ENCODE assay signal across 21 cellular contexts in the genomic region with DNA sequence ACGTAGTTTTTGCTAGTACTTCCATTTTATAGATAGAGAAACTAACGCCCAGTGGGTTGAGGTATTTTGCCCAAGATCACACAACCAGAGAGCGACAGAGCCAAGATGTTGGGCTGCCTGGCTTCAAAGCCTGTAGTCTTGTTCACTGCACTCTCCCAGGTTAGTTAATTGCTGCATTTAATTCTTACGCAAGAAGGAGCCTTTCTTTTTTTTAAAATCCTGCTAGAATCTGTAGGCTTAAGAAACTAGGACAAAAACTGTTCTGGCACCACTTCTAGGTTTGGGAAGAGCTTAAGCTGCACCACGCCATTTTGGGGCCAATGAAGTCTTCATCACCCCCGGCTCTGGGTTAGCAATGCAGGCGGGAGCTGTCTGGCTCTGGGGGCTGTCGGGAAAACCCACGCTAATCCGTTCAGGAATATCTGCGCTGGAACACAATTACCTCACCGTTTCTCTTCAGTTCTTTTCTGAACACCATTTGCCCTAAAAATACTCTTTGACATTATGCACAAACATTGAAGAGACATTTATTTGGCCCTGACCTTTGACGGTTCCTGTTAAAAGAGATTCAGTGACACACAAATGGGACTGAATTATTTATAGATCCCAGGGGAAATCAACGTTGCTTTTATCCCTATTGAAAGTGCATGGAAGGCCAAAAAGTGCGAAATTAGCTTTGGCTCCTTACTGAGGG.
"Had no signal": no experiment of that assay in that cellular context is flagged by ENCODE, and none has a peak within 500 bp of the region (broad histone marks: within the 10 kb centered on the region; RNA-seq: fewer than 3 reads in every experiment).

No MANE protein-coding gene starts in this region.

- H3K27ac Mint-ChIP-seq: activated B cell treated with CpG ODN at 0.5 μM for 24 hours; activated CD4-positive, alpha-beta T cell treated with anti-CD3 and anti-CD28 coated beads for 36 hours; nephron; T-helper 1 cell treated with Interleukin-12 subunit alpha and Interleukin-12 subunit beta and Interleukin-4 antibody, amounts not matched to agents 30 μg/mL and 1 μg/mL, for 36 hours had no signal

- H3K4me1 Mint-ChIP-seq: activated B cell treated with CpG ODN at 0.5 μM for 24 hours; activated CD4-positive, alpha-beta T cell treated with anti-CD3 and anti-CD28 coated beads for 36 hours had no signal

- ATAC-seq: activated CD4-positive, alpha-beta T cell treated with anti-CD3 and anti-CD28 coated beads for 36 hours; body of pancreas; gastrocnemius medialis; heart left ventricle; left ventricle myocardium superior had no signal

- H3K9me3 Mint-ChIP-seq: activated B cell treated with CpG ODN at 0.5 μM for 24 hours; nephron; T-helper 1 cell treated with Interleukin-12 subunit alpha and Interleukin-12 subunit beta and Interleukin-4 antibody, amounts not matched to agents 30 μg/mL and 1 μg/mL, for 36 hours had no signal

- H3K4me3 Mint-ChIP-seq: activated B cell treated with CpG ODN at 0.5 μM for 24 hours; activated CD4-positive, alpha-beta T cell treated with anti-CD3 and anti-CD28 coated beads for 36 hours; nephron; T-helper 1 cell treated with Interleukin-12 subunit alpha and Interleukin-12 subunit beta and Interleukin-4 antibody, amounts not matched to agents 30 μg/mL and 1 μg/mL, for 36 hours had no signal

- DNase-seq: activated B cell treated with CpG ODN at 0.5 μM for 24 hours; activated CD4-positive, alpha-beta T cell treated with anti-CD3 and anti-CD28 coated beads for 36 hours; activated CD4-positive, alpha-beta T cell treated with anti-CD3 and anti-CD28 coated beads, Interleukin-2, amount 50 U/mL, for 48 hours; activated effector memory CD4-positive, alpha-beta T cell treated with Interleukin-2 at 50 U/mL for 16 hours; activated naive CD4-positive, alpha-beta T cell treated with anti-CD3 and anti-CD28 coated beads, Interleukin-2, amount 50 U/mL, for 16 hours; activated T-cell treated with anti-CD3 and anti-CD28 coated beads, Interleukin-2, amount 50 U/mL, for 48 hours; body of pancreas; central memory CD4-positive, alpha-beta T cell; esophagus squamous epithelium; gastrocnemius medialis; heart left ventricle; left ventricle myocardium superior; mammary epithelial cell; midbrain; spleen; stimulated activated CD4-positive, alpha-beta T cell treated with anti-CD3 and anti-CD28 coated beads, Interleukin-4, amount 100 ng/mL, for 1 hour; stimulated activated naive CD4-positive, alpha-beta T cell; T1000; upper lobe of left lung had no signal
